In the genomic region with DNA sequence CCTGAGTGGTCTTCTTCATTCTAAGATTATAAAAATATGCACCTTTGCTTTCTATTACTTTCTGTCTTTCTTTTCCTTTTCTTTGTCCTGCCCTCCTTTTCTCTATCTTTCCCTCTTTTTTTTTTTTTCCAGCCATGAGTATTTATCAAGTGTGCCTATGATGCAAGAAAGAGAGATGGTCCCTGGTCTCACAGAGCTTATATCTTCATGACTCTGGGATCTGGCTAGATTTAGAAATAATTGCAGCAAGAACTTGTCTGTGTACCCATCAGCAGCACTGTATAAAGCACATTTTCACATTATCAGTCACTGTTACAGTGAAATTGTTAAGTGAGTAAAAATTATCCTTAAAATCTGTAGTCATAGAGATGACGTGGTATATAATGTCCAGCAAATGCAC, we compare ENCODE assay signal across 24 cellular contexts.
"Had no signal": no experiment of that assay in that cellular context is flagged by ENCODE, and none has a peak within 500 bp of the region (broad histone marks: within the 10 kb centered on the region; RNA-seq: fewer than 3 reads in every experiment).

No MANE protein-coding gene starts in this region.

- H3K9me3 ChIP-seq: neutrophil, right lobe of liver, thoracic aorta, upper lobe of left lung had no signal

- DNase-seq: activated CD4-positive, alpha-beta T cell treated with anti-CD3 and anti-CD28 coated beads for 1 hour; activated CD4-positive, alpha-beta T cell treated with anti-CD3 and anti-CD28 coated beads, Interleukin-2, amount 50 U/mL, for 1 hour; activated CD8-positive, alpha-beta memory T cell treated with anti-CD3 and anti-CD28 coated beads for 24 hours; activated CD8-positive, alpha-beta memory T cell treated with anti-CD3 and anti-CD28 coated beads, Interleukin-2, amount 50 U/mL, for 48 hours; activated naive CD4-positive, alpha-beta T cell treated with Interleukin-2 at 50 U/mL for 16 hours; activated naive CD8-positive, alpha-beta T cell treated with anti-CD3 and anti-CD28 coated beads for 36 hours; activated T-cell treated with anti-CD3 and anti-CD28 coated beads, Interleukin-2, amount 50 U/mL, for 4 hours; amniotic stem cell; foreskin melanocyte; glutamatergic neuron; hippocampal formation; left ventricle myocardium inferior; midbrain; right lobe of liver; stimulated activated CD4-positive, alpha-beta T cell treated with anti-CD3 and anti-CD28 coated beads, Interleukin-2, amount 100 ng/mL, for 48 hours; stimulated activated CD8-positive, alpha-beta memory T cell treated with anti-CD3 and anti-CD28 coated beads, Interleukin-4, amount 100 ng/mL, for 48 hours; stimulated activated naive B cell treated with anti-CD40 and anti-IgM and Interleukin-4, amounts not matched to agents 10 μg/mL and 1 μg/mL and 100 μg/mL, for 72 hours; T-helper 9 cell; upper lobe of left lung had no signal

- H3K4me3 Mint-ChIP-seq: activated naive CD8-positive, alpha-beta T cell treated with anti-CD3 and anti-CD28 coated beads for 36 hours; activated T-cell treated with anti-CD3 and anti-CD28 coated beads, Interleukin-2, amount 50 U/mL, for 4 hours; nephron; stimulated activated naive B cell treated with anti-CD40 and anti-IgM and Interleukin-4, amounts not matched to agents 10 μg/mL and 1 μg/mL and 100 μg/mL, for 72 hours had no signal

- ATAC-seq: activated T-cell treated with anti-CD3 and anti-CD28 coated beads, Interleukin-2, amount 50 U/mL, for 4 hours; right lobe of liver; stimulated activated naive B cell treated with anti-CD40 and anti-IgM and Interleukin-4, amounts not matched to agents 10 μg/mL and 1 μg/mL and 100 μg/mL, for 72 hours had no signal

- H3K4me3 ChIP-seq: cardiac muscle cell, left ventricle myocardium inferior, right lobe of liver, thoracic aorta, upper lobe of left lung had no signal

- H3K4me1 ChIP-seq: right lobe of liver had no signal

- H3K36me3 ChIP-seq: cardiac muscle cell, left ventricle myocardium inferior, neutrophil, right lobe of liver, thoracic aorta, upper lobe of left lung had no signal

- H3K27me3 ChIP-seq: cardiac muscle cell, right lobe of liver, upper lobe of left lung had no signal

- H3K9ac ChIP-seq: parathyroid adenoma had no signal

- H3K36me3 Mint-ChIP-seq: activated naive CD8-positive, alpha-beta T cell treated with anti-CD3 and anti-CD28 coated beads for 36 hours; stimulated activated naive B cell treated with anti-CD40 and anti-IgM and Interleukin-4, amounts not matched to agents 10 μg/mL and 1 μg/mL and 100 μg/mL, for 72 hours had no signal

- H3K27ac Mint-ChIP-seq: activated naive CD8-positive, alpha-beta T cell treated with anti-CD3 and anti-CD28 coated beads for 36 hours; nephron; stimulated activated naive B cell treated with anti-CD40 and anti-IgM and Interleukin-4, amounts not matched to agents 10 μg/mL and 1 μg/mL and 100 μg/mL, for 72 hours had no signal

- H3K4me1 Mint-ChIP-seq: activated naive CD8-positive, alpha-beta T cell treated with anti-CD3 and anti-CD28 coated beads for 36 hours; nephron had no signal

- H3K27ac ChIP-seq: cardiac muscle cell, left ventricle myocardium inferior, neutrophil, parathyroid adenoma, right lobe of liver, thoracic aorta, upper lobe of left lung had no signal

- H3K9me3 Mint-ChIP-seq: activated naive CD8-positive, alpha-beta T cell treated with anti-CD3 and anti-CD28 coated beads for 36 hours; activated T-cell treated with anti-CD3 and anti-CD28 coated beads, Interleukin-2, amount 50 U/mL, for 4 hours had no signal
